ENCODE assay signal across 29 cellular contexts in genomic region chr1:72379072-72379471, GRCh38.
A peak's percentile ranks its signal among the peaks of the same experiment; 100 is the strongest.
DNase-seq lines count a peak whose midpoint lies in the region; ATAC-seq, FAIRE-seq and TF ChIP-seq lines count a peak whose summit lies in the region.
"Had no signal": no experiment of that assay in that cellular context is flagged by ENCODE, and none has a peak within 500 bp of the region (broad histone marks: within the 10 kb centered on the region; RNA-seq: fewer than 3 reads in every experiment).

No MANE protein-coding gene starts in this region.

- H3K79me2 ChIP-seq in HepG2 (ENCODE audit: insufficient read depth, low read length): no peaks in the 10 kb centered on the region

- no peaks in the 10 kb centered on the region for H3K4me1 ChIP-seq in HepG2 (ENCODE audit: insufficient read depth, low read length)
- no peaks in the 10 kb centered on the region for H3K4me1 ChIP-seq in right lobe of liver
- H3K4me1 ChIP-seq: A549, BE2C, BLaER1, Caco-2 had no signal

- TF ChIP-seq RAD21 in HepG2 (CRISPR knock-in tag; IDR thresholded peaks at IDR 0.05): no peak

- intact Hi-C loops in HepG2 (cut with micrococcal nuclease; ENCODE audit: unreplicated experiment) (no loop called here), right lobe of liver (cut with DNase I) (no loop called here)

- no peak for FAIRE-seq in HepG2 (lab: Jason Lieb, UNC)
- FAIRE-seq: A204.1, A549, D721Med had no signal

- no peaks in the 10 kb centered on the region for H4K20me1 ChIP-seq in HepG2 (ENCODE audit: insufficient read depth, low read length)
- H4K20me1 ChIP-seq: BLaER1; BLaER1 treated with 17β-estradiol and CSF1 and Interleukin-3, amounts not matched to agents 10 nM and 100 nM had no signal

- no peaks in the 10 kb centered on the region for H3K36me3 ChIP-seq in HepG2 (replicated peaks in 1 of 2; ENCODE audit: control insufficient read depth in 1 of 2, insufficient read depth in 2 of 2, low read length in 2 of 2)
- H3K36me3 ChIP-seq in right lobe of liver: no peaks in the 10 kb centered on the region
- H3K36me3 ChIP-seq: BE2C; BLaER1; BLaER1 treated with 17β-estradiol and CSF1 and Interleukin-3, amounts not matched to agents 10 nM and 100 nM had no signal

- CTCF ChIA-PET in HepG2 (lab: Yijun Ruan, JAX; ENCODE audit: low intra/inter-chr PET ratio, low total read pairs): no interaction called here

- no peak overlapping the region for H3K4me2 ChIP-seq in HepG2 (ENCODE audit: low read depth, low read length)
- H3K4me2 ChIP-seq: A549; BLaER1; BLaER1 treated with 17β-estradiol and CSF1 and Interleukin-3, amounts not matched to agents 10 nM and 100 nM had no signal

- TF ChIP-seq CTCF in HepG2 (CRISPR knock-in tag; IDR thresholded peaks at IDR 0.05) (no peak), right lobe of liver (IDR thresholded peaks at IDR 0.05) (no peak)

- H3K27ac ChIP-seq in HepG2 (ENCODE audit: extremely low read length, insufficient read depth, low read length): no peak overlapping the region
- H3K27ac ChIP-seq in right lobe of liver: no peak overlapping the region
- H3K27ac ChIP-seq: 22Rv1; A549; BLaER1; BLaER1 treated with 17β-estradiol and CSF1 and Interleukin-3, amounts not matched to agents 10 nM and 100 nM; C4-2B had no signal

- H2AFZ ChIP-seq in HepG2 (ENCODE audit: low read length): no peak overlapping the region

- no peaks in the 10 kb centered on the region for H3K27me3 ChIP-seq in HepG2 (ENCODE audit: control insufficient read depth in 1 of 2, insufficient read depth in 2 of 2, low read length in 2 of 2)
- H3K27me3 ChIP-seq in right lobe of liver: no peaks in the 10 kb centered on the region
- H3K27me3 ChIP-seq: BE2C; BLaER1; BLaER1 treated with 17β-estradiol and CSF1 and Interleukin-3, amounts not matched to agents 10 nM and 100 nM had no signal

- TF ChIP-seq POLR2A in HepG2 (IDR thresholded peaks at IDR 0.05; ENCODE audit: insufficient read depth in 1 of 2, low read depth in 2 of 2, low read length in 2 of 2): no peak
- no peak for TF ChIP-seq POLR2A in right lobe of liver (IDR thresholded peaks at IDR 0.05)

- in situ Hi-C loops in HepG2 (cut with HindIII; ENCODE audit: extremely low pct_ligation_motif_present, low pct_unique_long_range_greater_than_20kb): no loop called here

- no peak for ATAC-seq in HepG2
- no peak for ATAC-seq in right lobe of liver
- ATAC-seq: A549; CD8-positive, alpha-beta T cell had no signal

- WGBS in HepG2 (ENCODE audit: low lambda C conversion rate): 0% methylated on average over 2 of the region's 2 CpGs
- WGBS in right lobe of liver (ENCODE audit: insufficient coverage, low coverage, low lambda C conversion rate, missing lambda C conversion rate): 75% methylated on average over 2 of the region's 2 CpGs

- H3K9ac ChIP-seq in HepG2 (ENCODE audit: insufficient read depth, low read depth, low read length): no peak overlapping the region
- H3K9ac ChIP-seq: BLaER1; BLaER1 treated with 17β-estradiol and CSF1 and Interleukin-3, amounts not matched to agents 10 nM and 100 nM had no signal

- POLR2A ChIA-PET in HepG2 (lab: Yijun Ruan, JAX): no interaction called here

- BruUV-seq in HepG2 (replicated peaks; lab: Mats Ljungman, UMichigan): no TSS peak

- no peak for TF ChIP-seq EP300 in HepG2 (IDR thresholded peaks at IDR 0.05; ENCODE audit: low read depth in 2 of 2, low read length in 2 of 2)
- TF ChIP-seq EP300 in HepG2 (CRISPR knock-in tag; IDR thresholded peaks at IDR 0.05; ENCODE audit: borderline replicate concordance): no peak

- H3K9me3 ChIP-seq in HepG2 (ENCODE audit: low read length) (peaks cover 14% of the 10 kb centered on the region), right lobe of liver (no peaks in the 10 kb centered on the region)
- H3K9me3 ChIP-seq: A549, BE2C, BLaER1, Caco-2 had no signal

- DNase-seq in HepG2 (ENCODE audit: low spot score): no peak
- DNase-seq in right lobe of liver: no peak
- DNase-seq: 8988T; ACHN; AML-193; BE2C; C1 segment of cervical spinal cord; Caco-2; Calu3; CD4-positive, alpha-beta memory T cell; CD4-positive, alpha-beta T cell; CD4-positive, CD25-positive, alpha-beta regulatory T cell; CD8-positive, alpha-beta memory T cell; CD8-positive, alpha-beta T cell; COR-L47; DMS 273 treated with DMSO at 0.1 percent for 48 hours; DMS153; DMS53; DMS79; DMS79 treated with DMSO at 0.1 percent for 48 hours; DND-41; EL had no signal

- H3K4me3 ChIP-seq in HepG2 (replicated peaks in 1 of 3; ENCODE audit: insufficient read depth in 1 of 3, low read depth in 2 of 3, low read length in 3 of 3) (no peak overlapping the region), right lobe of liver (no peak overlapping the region)
- H3K4me3 ChIP-seq: A549; BLaER1; BLaER1 treated with 17β-estradiol and CSF1 and Interleukin-3, amounts not matched to agents 10 nM and 100 nM had no signal

TF ChIP-seq in HepG2, 621 proteins besides CTCF, POLR2A, EP300 and RAD21:
- TF ChIP-seq PHF5A (CRISPR knock-in tag; IDR thresholded peaks at IDR 0.05; ENCODE audit: low read depth, unreplicated experiment): no peak
- peak; percentile 66 for TF ChIP-seq ATF7 (IDR thresholded peaks at IDR 0.05)
- no peak for TF ChIP-seq ATF7 (CRISPR knock-in tag; IDR thresholded peaks at IDR 0.05)
- peak; percentile 55 for TF ChIP-seq CREB1 (IDR thresholded peaks at IDR 0.05)
- TF ChIP-seq CREB1 (CRISPR knock-in tag; IDR thresholded peaks at IDR 0.05): no peak
